In genomic region chr3:184771748-184772147, GRCh38 we compare ENCODE assay signal across 35 cellular contexts. TPM values are rescaled to one million over a fixed set of nuclear protein-coding genes. Genes with fewer than 3 reads are reported as not detected.
DNase-seq lines count a peak whose midpoint lies in the region; ATAC-seq, FAIRE-seq and TF ChIP-seq lines count a peak whose summit lies in the region.
"Had no signal": no experiment of that assay in that cellular context is flagged by ENCODE, and none has a peak within 500 bp of the region (broad histone marks: within the 10 kb centered on the region; RNA-seq: fewer than 3 reads in every experiment).

No MANE protein-coding gene starts in this region.

- no peak overlapping the region for H2BK15ac ChIP-seq in neuronal stem cell (ENCODE audit: low read length)

- H2AK5ac ChIP-seq in neuronal stem cell (ENCODE audit: low read depth, low read length): no peak overlapping the region

- no peak overlapping the region for H2AFZ ChIP-seq in SK-N-SH (ENCODE audit: low read depth)
- H2AFZ ChIP-seq in neuronal stem cell (ENCODE audit: low read length): peak overlapping the region; percentile 72
- H2AFZ ChIP-seq: PC-9 had no signal

- H3K27me3 Mint-ChIP-seq in activated T-cell treated with anti-CD3 and anti-CD28 coated beads, Interleukin-2, amount 50 U/mL, for 4 hours (ENCODE audit: low read depth): peaks cover 16% of the 10 kb centered on the region

- ATAC-seq in SK-N-SH treated with all-trans-retinoic acid at 6 μM for 48 hours (no peak), HG03565 (IDR thresholded peaks at IDR 0.05; ENCODE audit: unreplicated experiment) (no peak)
- no peak for ATAC-seq in activated T-cell treated with anti-CD3 and anti-CD28 coated beads, Interleukin-2, amount 50 U/mL, for 4 hours
- ATAC-seq: stimulated activated memory B cell treated with anti-CD40 and anti-IgM and Interleukin-4, amounts not matched to agents 10 μg/mL and 1 μg/mL and 100 μg/mL, for 72 hours had no signal

- WGBS in SK-N-SH (ENCODE audit: low lambda C conversion rate): 72% methylated on average over 4 of the region's 6 CpGs
- WGBS in neuronal stem cell (ENCODE audit: extremely low coverage in 2 of 2, insufficient read length in 2 of 2, insufficient replicate concordance in 1 of 2), 2 donors: no CpG with 5 or more reads among the region's 6 CpGs

- H3K27ac ChIP-seq in SK-N-SH (ENCODE audit: low read depth in 2 of 2, low read length in 1 of 2) (no peak overlapping the region), kidney (ENCODE audit: low read depth in 2 of 2, low read length in 2 of 2) (no peak overlapping the region), neuronal stem cell (replicated peaks; ENCODE audit: low read length) (no peak overlapping the region)
- H3K27ac ChIP-seq: ascending aorta, colonic mucosa, epithelial cell of prostate, KMS-11, PC-9, prostate gland, sigmoid colon had no signal

- H3K36me3 ChIP-seq in SK-N-SH (replicated peaks in 1 of 2; ENCODE audit: control insufficient read depth in 1 of 2, insufficient read depth in 2 of 2, low read length in 1 of 2) (no peaks in the 10 kb centered on the region), kidney (ENCODE audit: control insufficient read depth in 1 of 2, insufficient read depth in 2 of 2, low read length in 2 of 2) (no peaks in the 10 kb centered on the region), neuronal stem cell (replicated peaks in 1 of 2; ENCODE audit: control insufficient read depth in 2 of 2, insufficient read depth in 2 of 2, low read length in 2 of 2) (no peaks in the 10 kb centered on the region)
- H3K36me3 ChIP-seq: ascending aorta, cardiac muscle cell, colonic mucosa, HAP-1, MG63, prostate gland, sigmoid colon had no signal

- H3K9me3 Mint-ChIP-seq in activated T-cell treated with anti-CD3 and anti-CD28 coated beads, Interleukin-2, amount 50 U/mL, for 4 hours: no peaks in the 10 kb centered on the region
- H3K9me3 Mint-ChIP-seq: activated CD4-positive, alpha-beta T cell treated with anti-CD3 and anti-CD28 coated beads, Interleukin-2, amount 10 ng/mL, durations not matched to agents 24 days and 14 days; activated naive CD8-positive, alpha-beta T cell treated with anti-CD3 and anti-CD28 coated beads for 36 hours; neural crest cell; stimulated activated memory B cell treated with anti-CD40 and anti-IgM and Interleukin-4, amounts not matched to agents 10 μg/mL and 1 μg/mL and 100 μg/mL, for 72 hours had no signal

- H3K23ac ChIP-seq in neuronal stem cell (ENCODE audit: low read depth, low read length, poor library complexity): no peak overlapping the region

- no peaks in the 10 kb centered on the region for H3K9me3 ChIP-seq in SK-N-SH
- H3K9me3 ChIP-seq in kidney (ENCODE audit: control insufficient read depth in 1 of 2, low read length in 2 of 2): no peaks in the 10 kb centered on the region
- no peaks in the 10 kb centered on the region for H3K9me3 ChIP-seq in neuronal stem cell (replicated peaks in 1 of 2; ENCODE audit: control insufficient read depth in 2 of 2, insufficient read depth in 1 of 2, low read depth in 1 of 2, low read length in 2 of 2)
- H3K9me3 ChIP-seq: ascending aorta, colonic mucosa, HAP-1, MG63, mucosa of descending colon, prostate gland, sigmoid colon had no signal

- no peaks in the 10 kb centered on the region for H3K36me3 Mint-ChIP-seq in activated T-cell treated with anti-CD3 and anti-CD28 coated beads, Interleukin-2, amount 50 U/mL, for 4 hours (ENCODE audit: insufficient read depth)
- H3K36me3 Mint-ChIP-seq: activated naive CD8-positive, alpha-beta T cell treated with anti-CD3 and anti-CD28 coated beads for 36 hours; stimulated activated memory B cell treated with anti-CD40 and anti-IgM and Interleukin-4, amounts not matched to agents 10 μg/mL and 1 μg/mL and 100 μg/mL, for 72 hours had no signal

- no peak overlapping the region for H3K9ac ChIP-seq in SK-N-SH
- H3K9ac ChIP-seq in kidney (ENCODE audit: low read length in 2 of 2): no peak overlapping the region
- no peak overlapping the region for H3K9ac ChIP-seq in neuronal stem cell (ENCODE audit: low read depth, low read length, poor library complexity)
- H3K9ac ChIP-seq: KMS-11 had no signal

- DNase-seq in SK-N-SH (peak; percentile 56), kidney (peak; percentile 38), neuronal stem cell (ENCODE audit: low spot score) (no peak), T-helper 2 cell (no peak)
- no peak for DNase-seq in activated T-cell treated with anti-CD3 and anti-CD28 coated beads, Interleukin-2, amount 50 U/mL, for 4 hours
- no peak for DNase-seq in activated T-cell treated with anti-CD3 and anti-CD28 coated beads, Interleukin-2, amount 50 U/mL, for 48 hours
- DNase-seq: 8988T; activated CD4-positive, alpha-beta T cell treated with anti-CD3 and anti-CD28 coated beads, Interleukin-2, amount 10 ng/mL, durations not matched to agents 24 days and 14 days; activated gamma-delta T cell; activated naive CD8-positive, alpha-beta T cell treated with anti-CD3 and anti-CD28 coated beads for 36 hours; activated T-cell treated with anti-CD3 and anti-CD28 coated beads, Interleukin-2, amount 50 U/mL, for 1 hour; colonic mucosa; effector CD4-positive, alpha-beta T cell; glutamatergic neuron; islet precursor cell; MG63; mucosa of descending colon; NCI-H1105; NCI-H187; NCI-H2171; PC-9; sigmoid colon; substantia nigra; T-helper 9 cell; trophoblast cell had no signal

- POLR2A ChIA-PET in SK-N-SH (lab: Yijun Ruan, JAX): no interaction called here

- H3K4me2 ChIP-seq in SK-N-SH (no peak overlapping the region), neuronal stem cell (ENCODE audit: insufficient read depth, low read length, poor library complexity, severe bottlenecking) (no peak overlapping the region)
- H3K4me2 ChIP-seq: KMS-11, PC-9 had no signal

- TF ChIP-seq CTCF in SK-N-SH (IDR thresholded peaks at IDR 0.05): no peak
- no peak for TF ChIP-seq CTCF in kidney (IDR thresholded peaks at IDR 0.05; ENCODE audit: borderline replicate concordance, extremely low read depth, insufficient read depth)

- H3K9me2 ChIP-seq in SK-N-SH: no peaks in the 10 kb centered on the region

- H3K4me3 ChIP-seq in SK-N-SH (ENCODE audit: low read depth in 2 of 2, low read length in 1 of 2) (no peak overlapping the region), kidney (ENCODE audit: low read length in 2 of 2) (no peak overlapping the region), neuronal stem cell (ENCODE audit: low read length in 2 of 2) (no peak overlapping the region)
- H3K4me3 ChIP-seq: ascending aorta, cardiac muscle cell, colonic mucosa, HAP-1, MG63, mucosa of descending colon, PC-9, prostate gland, sigmoid colon had no signal

- no peak overlapping the region for H3K14ac ChIP-seq in neuronal stem cell (ENCODE audit: low read length)

- TF ChIP-seq EP300 in SK-N-SH (IDR thresholded peaks at IDR 0.05; ENCODE audit: borderline replicate concordance in 1 of 2, low read depth in 1 of 2, low read length in 1 of 2): no peak

- no peaks in the 10 kb centered on the region for H3K79me2 ChIP-seq in SK-N-SH (ENCODE audit: insufficient read depth)

- H2BK5ac ChIP-seq in neuronal stem cell (ENCODE audit: low read length): no peak overlapping the region

- CTCF ChIA-PET in SK-N-SH (lab: Yijun Ruan, JAX): interaction anchor here (0.8 to 2.4 kb wide), 11 partner anchors 8 to 258 kb away, joined by 3 to 9 read pairs (median 4); no protein-coding TSS in a partner anchor

- peaks cover 0 to 12% of the 10 kb centered on the region in 2 experiments; a peak in 1 of 4 replicates for H3K4me1 ChIP-seq in SK-N-SH (ENCODE audit: control insufficient read depth in 1 of 2, insufficient read depth in 2 of 2, low read depth in 1 of 2, low read length in 1 of 2)
- H3K4me1 ChIP-seq in kidney (ENCODE audit: control insufficient read depth in 1 of 2, insufficient read depth in 1 of 2, low read depth in 1 of 2, low read length in 2 of 2): no peaks in the 10 kb centered on the region
- peaks cover 11 to 15% of the 10 kb centered on the region in 2 donors for H3K4me1 ChIP-seq in neuronal stem cell (ENCODE audit: control insufficient read depth in 2 of 2, insufficient read depth in 1 of 2, low read depth in 1 of 2, low read length in 2 of 2)
- H3K4me1 ChIP-seq: ascending aorta, colonic mucosa, HAP-1, prostate gland, sigmoid colon had no signal

- no peak overlapping the region for H2BK120ac ChIP-seq in neuronal stem cell (ENCODE audit: low read depth, low read length)

- no peaks in the 10 kb centered on the region for H3F3A ChIP-seq in SK-N-SH (replicated peaks; ENCODE audit: insufficient read depth)

- no peak overlapping the region for H4K91ac ChIP-seq in neuronal stem cell (ENCODE audit: low read depth, low read length, poor library complexity)

- TF ChIP-seq RAD21 in SK-N-SH (IDR thresholded peaks at IDR 0.05; ENCODE audit: low read length): no peak

- no peak overlapping the region for H3K4me3 Mint-ChIP-seq in activated T-cell treated with anti-CD3 and anti-CD28 coated beads, Interleukin-2, amount 50 U/mL, for 4 hours
- H3K4me3 Mint-ChIP-seq: activated CD4-positive, alpha-beta T cell treated with anti-CD3 and anti-CD28 coated beads, Interleukin-2, amount 10 ng/mL, durations not matched to agents 24 days and 14 days; activated naive CD8-positive, alpha-beta T cell treated with anti-CD3 and anti-CD28 coated beads for 36 hours; neural crest cell; stimulated activated memory B cell treated with anti-CD40 and anti-IgM and Interleukin-4, amounts not matched to agents 10 μg/mL and 1 μg/mL and 100 μg/mL, for 72 hours had no signal

- no peak overlapping the region for H3K18ac ChIP-seq in neuronal stem cell (ENCODE audit: low read length)

- no peak overlapping the region for H2BK12ac ChIP-seq in neuronal stem cell (ENCODE audit: low read length)

- intact Hi-C loops in kidney (cut with DNase I): no loop called here

- no peaks in the 10 kb centered on the region for H3K4me1 Mint-ChIP-seq in activated T-cell treated with anti-CD3 and anti-CD28 coated beads, Interleukin-2, amount 50 U/mL, for 4 hours (ENCODE audit: low read depth)
- H3K4me1 Mint-ChIP-seq: activated naive CD8-positive, alpha-beta T cell treated with anti-CD3 and anti-CD28 coated beads for 36 hours had no signal

- FAIRE-seq in kidney (lab: Jason Lieb, UNC): no peak

- H3K4ac ChIP-seq in neuronal stem cell (ENCODE audit: low read length): no peak overlapping the region

- no peaks in the 10 kb centered on the region for H4K20me1 ChIP-seq in SK-N-SH (ENCODE audit: insufficient read depth)

- H3K79me1 ChIP-seq in neuronal stem cell (ENCODE audit: low read depth, low read length): no peaks in the 10 kb centered on the region

- no peak overlapping the region for H4K8ac ChIP-seq in neuronal stem cell (ENCODE audit: low read depth, low read length)

- H3K27me3 ChIP-seq in SK-N-SH (ENCODE audit: insufficient read depth) (no peaks in the 10 kb centered on the region), neuronal stem cell (ENCODE audit: control insufficient read depth in 3 of 3, insufficient read depth in 3 of 3, low read depth in 1 of 3, low read length in 3 of 3) (peaks cover 0 to 56% (median 0%) of the 10 kb centered on the region in 3 experiments)
- H3K27me3 ChIP-seq: ascending aorta, cardiac muscle cell, colonic mucosa, MG63 had no signal

RNA-seq across cellular contexts. Expression of gene VPS8, which starts 40.2 kb away (rescaled TPM):
- 12.8 and 15.9 TPM in 2 replicates for polyA plus RNA-seq in SK-N-SH (2012; rRNA removed)
- 11.0 and 11.7 TPM in 2 replicates for polyA plus RNA-seq in SK-N-SH (2012; cell fraction: cytosol; rRNA removed)
- 25.7 and 55.8 TPM in 2 replicates for polyA plus RNA-seq in SK-N-SH (2012; cell fraction: nucleus; rRNA removed)
- 55.0 TPM for total RNA-seq in kidney
- polyA plus RNA-seq in kidney (ENCODE audit: insufficient read depth, low read depth, low replicate concordance): 10.8 TPM
- 12.9 TPM for polyA plus RNA-seq in neuronal stem cell (2013, experiment 1 of 2)
- 12.8 TPM for polyA plus RNA-seq in neuronal stem cell (2013, experiment 2 of 2)
- 10 to 100 TPM; 13.2 to 18.4 (median 17.6) TPM for total RNA-seq in activated T-cell treated with anti-CD3 and anti-CD28 coated beads, Interleukin-2, amount 50 U/mL, for 4 hours

RNA-seq across cellular contexts. Expression of gene MAGEF1, which starts 59.9 kb away (rescaled TPM):
- polyA plus RNA-seq in SK-N-SH (2012; rRNA removed): 38.1 and 45.2 TPM in 2 replicates
- polyA plus RNA-seq in SK-N-SH (2012; cell fraction: cytosol; rRNA removed): 52.0 and 54.8 TPM in 2 replicates
- 17.9 and 18.3 TPM in 2 replicates for polyA plus RNA-seq in SK-N-SH (2012; cell fraction: nucleus; rRNA removed)
- total RNA-seq in kidney: 37.9 TPM
- polyA plus RNA-seq in kidney (ENCODE audit: insufficient read depth, low read depth, low replicate concordance): 50.0 TPM
- 67.9 TPM for polyA plus RNA-seq in neuronal stem cell (2013, experiment 1 of 2)
- 67.5 TPM for polyA plus RNA-seq in neuronal stem cell (2013, experiment 2 of 2)
- total RNA-seq in activated T-cell treated with anti-CD3 and anti-CD28 coated beads, Interleukin-2, amount 50 U/mL, for 4 hours: 10 to 100 TPM; 24.8 to 27.6 (median 25.7) TPM

Comparison
In these comparisons a context has a peak if more than half of its experiments do, and no peak if none do; other contexts are left out.
1. DNase-seq: peak in SK-N-SH (single experiment) and kidney (single experiment); none in neuronal stem cell (single experiment), activated T-cell treated with anti-CD3 and anti-CD28 coated beads, Interleukin-2, amount 50 U/mL, for 4 hours (single experiment), activated T-cell treated with anti-CD3 and anti-CD28 coated beads, Interleukin-2, amount 50 U/mL, for 48 hours (0 of 2) and T-helper 2 cell (0 of 5).